In the genomic region with DNA sequence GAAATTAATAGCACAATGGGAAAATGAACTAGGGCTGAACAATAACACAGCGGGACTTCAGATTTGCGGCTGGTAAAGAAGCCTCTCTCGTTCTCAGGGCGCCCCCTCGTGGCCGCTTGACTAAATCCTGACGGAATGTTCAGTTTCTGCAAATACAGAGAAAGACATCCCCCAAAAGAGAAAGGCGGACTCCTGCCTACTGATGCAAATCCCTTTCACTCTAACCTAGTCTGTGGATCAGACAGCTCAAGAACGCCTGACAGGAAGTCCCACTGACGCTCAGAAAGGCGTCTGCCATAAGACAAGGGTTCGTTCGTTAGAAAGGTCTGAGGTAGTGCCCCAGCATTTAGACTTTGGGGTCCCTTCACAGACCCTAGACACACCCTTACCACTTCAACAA, we compare ENCODE assay signal across 8 cellular contexts. TPM values are rescaled to one million over a fixed set of nuclear protein-coding genes. Genes with fewer than 3 reads are reported as not detected.
DNase-seq lines count a peak whose midpoint lies in the region; ATAC-seq lines count a peak whose summit lies in the region.

No MANE protein-coding gene starts in this region.

- no peak overlapping the region for H3K4me3 ChIP-seq in MG63

- no peaks in the 10 kb centered on the region for H3K27me3 ChIP-seq in MG63

- DNase-seq in EL: peak; percentile 91
- DNase-seq in MG63: peak; percentile 70
- DNase-seq in SHP77 treated with DMSO at 0.1 percent for 48 hours (lab: John Stamatoyannopoulos, UW): peak; percentile 75
- DNase-seq in activated naive CD4-positive, alpha-beta T cell (lab: John Stamatoyannopoulos, UW): peak; percentile 37 to 68 (median 64)
- DNase-seq in glomerular endothelial cell (ENCODE audit: extremely low read depth, low read depth, low spot score): peak; percentile 68
- DNase-seq in occipital lobe (lab: John Stamatoyannopoulos, UW): peak; percentile 74
- DNase-seq in superior temporal gyrus (ENCODE audit: extremely low spot score): peak; percentile 99

- no peak for ATAC-seq in GM21786 (IDR thresholded peaks at IDR 0.05; ENCODE audit: unreplicated experiment)

- H3K9me3 ChIP-seq in MG63: no peaks in the 10 kb centered on the region

- H3K36me3 ChIP-seq in MG63: no peaks in the 10 kb centered on the region

RNA-seq across cellular contexts. Expression of gene NUAK1, which starts 2.5 kb away (rescaled TPM):
- 1.9 and 4.9 TPM in 2 replicates for total RNA-seq in MG63 (2014; rRNA removed; shearing (Covaris generic); ENCODE audit: low replicate concordance)
- total RNA-seq in glomerular endothelial cell: 55.3 and 68.8 TPM in 2 replicates
- total RNA-seq in occipital lobe: 40.6 TPM
